Comparison of ENCODE assay signal across 2 cellular contexts in the genomic region with DNA sequence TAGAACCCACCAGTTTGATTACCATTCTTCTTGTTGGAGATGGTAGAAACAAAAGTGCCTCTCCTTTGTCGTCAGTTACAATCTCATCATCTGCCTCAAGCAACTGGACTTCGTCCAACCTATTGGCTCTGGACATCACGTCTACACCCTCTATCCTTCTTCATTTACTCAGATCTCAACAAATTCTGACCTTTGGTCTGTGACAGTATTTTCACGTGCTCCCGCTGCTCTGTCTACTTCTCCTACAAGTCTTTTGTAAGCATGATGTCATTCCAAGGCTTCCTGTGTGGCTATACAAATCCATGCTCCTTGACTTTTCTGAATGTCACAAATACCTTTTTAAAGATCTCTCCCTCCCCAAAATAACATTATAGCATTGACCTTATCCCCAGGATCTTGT.
TF ChIP-seq lines count a peak whose summit lies in the region.

No MANE protein-coding gene starts in this region.

TF ChIP-seq in HepG2, 621 proteins besides CTCF, POLR2A, EP300 and RAD21:
- TF ChIP-seq ZFY (CRISPR knock-in tag; IDR thresholded peaks at IDR 0.05) (no peak), HNRNPK (IDR thresholded peaks at IDR 0.05; ENCODE audit: low read depth, low read length, poor library complexity, severe bottlenecking) (no peak), ZFP82 (CRISPR knock-in tag; IDR thresholded peaks at IDR 0.05; ENCODE audit: borderline replicate concordance) (no peak), NR2F6 (IDR thresholded peaks at IDR 0.05) (no peak), NR2F6 (CRISPR knock-in tag; IDR thresholded peaks at IDR 0.05) (no peak), ZNF749 (CRISPR knock-in tag; IDR thresholded peaks at IDR 0.05; ENCODE audit: borderline replicate concordance) (no peak), HDAC2 (CRISPR knock-in tag; IDR thresholded peaks at IDR 0.05) (no peak), ATF7 (IDR thresholded peaks at IDR 0.05) (peak; percentile 52; the same call in 1 of the 2 replicates), ATF7 (CRISPR knock-in tag; IDR thresholded peaks at IDR 0.05) (no peak), STAT5B (CRISPR knock-in tag; IDR thresholded peaks at IDR 0.05) (no peak), ZNF317 (CRISPR knock-in tag; IDR thresholded peaks at IDR 0.05) (no peak), ZSCAN12 (CRISPR knock-in tag; IDR thresholded peaks at IDR 0.05) (no peak), SMAD3 (CRISPR knock-in tag; IDR thresholded peaks at IDR 0.05) (no peak), PRPF4 (IDR thresholded peaks at IDR 0.05; ENCODE audit: low read depth, low read length, poor library complexity, severe bottlenecking) (no peak), CREB1 (IDR thresholded peaks at IDR 0.05) (peak; percentile 8; the same call in 1 of the 2 replicates), CREB1 (CRISPR knock-in tag; IDR thresholded peaks at IDR 0.05) (no peak), ZNF230 (CRISPR knock-in tag; IDR thresholded peaks at IDR 0.05) (no peak), PHB2 (IDR thresholded peaks at IDR 0.05; ENCODE audit: partially characterized antibody) (no peak), SOX6 (IDR thresholded peaks at IDR 0.05) (no peak), SOX6 (CRISPR knock-in tag; IDR thresholded peaks at IDR 0.05) (no peak)
- TF ChIP-seq, protein P1, sequence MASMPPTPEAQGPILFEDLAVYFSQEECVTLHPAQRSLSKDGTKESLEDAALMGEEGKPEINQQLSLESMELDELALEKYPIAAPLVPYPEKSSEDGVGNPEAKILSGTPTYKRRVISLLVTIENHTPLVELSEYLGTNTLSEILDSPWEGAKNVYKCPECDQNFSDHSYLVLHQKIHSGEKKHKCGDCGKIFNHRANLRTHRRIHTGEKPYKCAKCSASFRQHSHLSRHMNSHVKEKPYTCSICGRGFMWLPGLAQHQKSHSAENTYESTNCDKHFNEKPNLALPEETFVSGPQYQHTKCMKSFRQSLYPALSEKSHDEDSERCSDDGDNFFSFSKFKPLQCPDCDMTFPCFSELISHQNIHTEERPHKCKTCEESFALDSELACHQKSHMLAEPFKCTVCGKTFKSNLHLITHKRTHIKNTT (CRISPR knock-in tag; IDR thresholded peaks at IDR 0.05), result no peak

TF ChIP-seq in SK-N-SH, 30 proteins besides CTCF, POLR2A, EP300 and RAD21:
- TF ChIP-seq ELF1 (IDR thresholded peaks at IDR 0.05), result no peak
- TF ChIP-seq POLR2AphosphoS5 (IDR thresholded peaks at IDR 0.05; ENCODE audit: low read depth, low read length), result no peak
- no peak for TF ChIP-seq FOXJ3 (CRISPR knock-in tag; IDR thresholded peaks at IDR 0.05)
- TF ChIP-seq RXRA (IDR thresholded peaks at IDR 0.05; ENCODE audit: borderline replicate concordance, low read depth), result no peak
- TF ChIP-seq FOSL2 (IDR thresholded peaks at IDR 0.05; ENCODE audit: borderline replicate concordance, low read depth), result no peak
- TF ChIP-seq, protein P2, sequence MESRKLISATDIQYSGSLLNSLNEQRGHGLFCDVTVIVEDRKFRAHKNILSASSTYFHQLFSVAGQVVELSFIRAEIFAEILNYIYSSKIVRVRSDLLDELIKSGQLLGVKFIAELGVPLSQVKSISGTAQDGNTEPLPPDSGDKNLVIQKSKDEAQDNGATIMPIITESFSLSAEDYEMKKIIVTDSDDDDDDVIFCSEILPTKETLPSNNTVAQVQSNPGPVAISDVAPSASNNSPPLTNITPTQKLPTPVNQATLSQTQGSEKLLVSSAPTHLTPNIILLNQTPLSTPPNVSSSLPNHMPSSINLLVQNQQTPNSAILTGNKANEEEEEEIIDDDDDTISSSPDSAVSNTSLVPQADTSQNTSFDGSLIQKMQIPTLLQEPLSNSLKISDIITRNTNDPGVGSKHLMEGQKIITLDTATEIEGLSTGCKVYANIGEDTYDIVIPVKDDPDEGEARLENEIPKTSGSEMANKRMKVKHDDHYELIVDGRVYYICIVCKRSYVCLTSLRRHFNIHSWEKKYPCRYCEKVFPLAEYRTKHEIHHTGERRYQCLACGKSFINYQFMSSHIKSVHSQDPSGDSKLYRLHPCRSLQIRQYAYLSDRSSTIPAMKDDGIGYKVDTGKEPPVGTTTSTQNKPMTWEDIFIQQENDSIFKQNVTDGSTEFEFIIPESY (IDR thresholded peaks at IDR 0.05; ENCODE audit: borderline replicate concordance, low read depth), result no peak
- TF ChIP-seq SIN3A (IDR thresholded peaks at IDR 0.05; ENCODE audit: borderline replicate concordance, low read depth, low read length), result no peak
- TF ChIP-seq, protein P3, sequence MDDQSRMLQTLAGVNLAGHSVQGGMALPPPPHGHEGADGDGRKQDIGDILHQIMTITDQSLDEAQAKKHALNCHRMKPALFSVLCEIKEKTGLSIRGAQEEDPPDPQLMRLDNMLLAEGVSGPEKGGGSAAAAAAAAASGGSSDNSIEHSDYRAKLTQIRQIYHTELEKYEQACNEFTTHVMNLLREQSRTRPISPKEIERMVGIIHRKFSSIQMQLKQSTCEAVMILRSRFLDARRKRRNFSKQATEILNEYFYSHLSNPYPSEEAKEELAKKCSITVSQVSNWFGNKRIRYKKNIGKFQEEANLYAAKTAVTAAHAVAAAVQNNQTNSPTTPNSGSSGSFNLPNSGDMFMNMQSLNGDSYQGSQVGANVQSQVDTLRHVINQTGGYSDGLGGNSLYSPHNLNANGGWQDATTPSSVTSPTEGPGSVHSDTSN (IDR thresholded peaks at IDR 0.05), result no peak
- TF ChIP-seq TCF12 (IDR thresholded peaks at IDR 0.05), result no peak
- no peak for TF ChIP-seq TAF1 (IDR thresholded peaks at IDR 0.05; ENCODE audit: borderline replicate concordance, low read depth, low read length)
